Comparison of ENCODE assay signal across 8 cellular contexts in genomic region chr6:16759646-16760535, GRCh38. TPM values are rescaled to one million over a fixed set of nuclear protein-coding genes. Genes with fewer than 3 reads are reported as not detected.
A peak's percentile ranks its signal among the peaks of the same experiment; 100 is the strongest.
DNase-seq lines count a peak whose midpoint lies in the region; ATAC-seq lines count a peak whose summit lies in the region.

No MANE protein-coding gene starts in this region.

- H3K27me3 ChIP-seq in endocrine pancreas (ENCODE audit: control insufficient read depth, insufficient read depth, low read length) = no peaks in the 10 kb centered on the region

- H3K36me3 ChIP-seq in endocrine pancreas (ENCODE audit: control insufficient read depth, insufficient read depth, low read length) (no peaks in the 10 kb centered on the region), mesodermal cell (ENCODE audit: control insufficient read depth, insufficient read depth, low read length) (no peaks in the 10 kb centered on the region)

- ATAC-seq in HG03025 (IDR thresholded peaks at IDR 0.05; ENCODE audit: low FRiP score, unreplicated experiment) = peak; percentile 40

- H3K9me3 ChIP-seq in endocrine pancreas (ENCODE audit: control insufficient read depth, low read length) (no peaks in the 10 kb centered on the region), mesodermal cell (ENCODE audit: control insufficient read depth, low read length) (no peaks in the 10 kb centered on the region)

- H3K4me3 ChIP-seq in endocrine pancreas (ENCODE audit: control insufficient read depth, insufficient read depth, low read length) = peak overlapping the region; percentile 87
- H3K4me3 ChIP-seq in mesodermal cell (ENCODE audit: extremely low read depth, insufficient read depth, low read length, poor library complexity, severe bottlenecking) = peak overlapping the region; percentile 72

- WGBS in mesodermal cell (ENCODE audit: insufficient coverage in 2 of 2), 2 experiments = 0% methylated on average over 36 to 55 of the region's 89 CpGs

- peaks cover 18% of the 10 kb centered on the region for H3K4me1 ChIP-seq in endocrine pancreas (ENCODE audit: control insufficient read depth, insufficient read depth, low read length)
- H3K4me1 ChIP-seq in mesodermal cell (ENCODE audit: control insufficient read depth, insufficient read depth, low read length, poor library complexity, severe bottlenecking) = peaks cover 13% of the 10 kb centered on the region

- H3K27ac ChIP-seq in mesodermal cell (ENCODE audit: low read depth, low read length, severe bottlenecking) = peak overlapping the region; percentile 69

- H3K9ac ChIP-seq in endocrine pancreas (ENCODE audit: control insufficient read depth, insufficient read depth, low read length) = peak overlapping the region; percentile 79

- DNase-seq in NCI-H2081 (lab: John Stamatoyannopoulos, UW) (peak; percentile 65 to 70), NCI-H2081 treated with DMSO at 0.1 percent for 48 hours (lab: John Stamatoyannopoulos, UW) (no peak), NCI-H82 treated with DMSO at 0.1 percent for 48 hours (lab: John Stamatoyannopoulos, UW; ENCODE audit: unreplicated experiment) (peak; percentile 19)
- peak; percentile 31 for DNase-seq in activated CD8-positive, alpha-beta memory T cell treated with anti-CD3 and anti-CD28 coated beads, Interleukin-2, amount 50 U/mL, for 1 hour (ENCODE audit: extremely low read depth)
- peak; percentile 47 for DNase-seq in stimulated activated CD8-positive, alpha-beta memory T cell treated with anti-CD3 and anti-CD28 coated beads, Interleukin-15, amount 100 ng/mL, for 1 hour (ENCODE audit: low read depth)

RNA-seq across cellular contexts. Expression of gene ATXN1, which starts 1.4 kb away (rescaled TPM):
- polyA plus RNA-seq in mesodermal cell (2013, experiment 1 of 2) = 8.0 TPM
- 7.1 TPM for polyA plus RNA-seq in mesodermal cell (2013, experiment 2 of 2)
